Comparison of ENCODE assay signal across 10 cellular contexts in the genomic region with DNA sequence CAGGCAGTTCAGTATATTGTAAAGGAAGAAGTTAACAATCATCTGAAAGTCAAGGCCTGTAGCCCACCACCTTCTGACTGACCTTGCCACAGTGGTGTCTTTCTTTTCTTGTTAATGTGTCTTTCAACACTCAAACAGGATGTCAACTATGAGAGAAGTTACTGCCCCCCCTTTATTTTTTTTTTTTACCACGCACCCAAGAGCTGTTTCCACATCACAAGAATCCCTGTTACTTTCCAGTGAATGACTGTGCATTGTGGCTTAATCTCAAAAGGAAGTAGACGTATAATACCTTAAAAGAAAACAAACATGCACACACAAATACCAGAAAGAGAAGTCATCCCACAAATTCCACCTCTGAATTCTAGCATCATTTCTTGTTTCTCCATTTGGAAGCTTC.
DNase-seq lines count a peak whose midpoint lies in the region; ATAC-seq, FAIRE-seq and TF ChIP-seq lines count a peak whose summit lies in the region.
"Had no signal": no experiment of that assay in that cellular context is flagged by ENCODE, and none has a peak within 500 bp of the region (broad histone marks: within the 10 kb centered on the region; RNA-seq: fewer than 3 reads in every experiment).

No MANE protein-coding gene starts in this region.

- peaks cover 87% of the 10 kb centered on the region for H3K79me2 ChIP-seq in PC-9 (ENCODE audit: low read depth)

- peak overlapping the region; percentile 71 for H3K4me2 ChIP-seq in PC-9

- no peak for TF ChIP-seq POLR2A in esophagus squamous epithelium (IDR thresholded peaks at IDR 0.05)

- H3F3A ChIP-seq in PC-9 (ENCODE audit: insufficient read depth, low read depth): peaks cover 74% of the 10 kb centered on the region

- 3 to 28% methylated on average over 2 of the region's 2 CpGs for WGBS in esophagus squamous epithelium, 2 donors

- H3K4me3 ChIP-seq in PC-9: peak overlapping the region; percentile 22; the same call in 1 of the 2 replicates
- H3K4me3 ChIP-seq in esophagus squamous epithelium: no peak overlapping the region
- H3K4me3 ChIP-seq in kidney (ENCODE audit: low read length in 2 of 2): no peak overlapping the region
- H3K4me3 ChIP-seq: skin epidermis had no signal

- H3K36me3 ChIP-seq in PC-9 (ENCODE audit: low read depth) (0 out of 2 replicates have a peak, but pooled peaks cover 4% of the 10 kb centered on the region), esophagus squamous epithelium (no peaks in the 10 kb centered on the region), kidney (ENCODE audit: control insufficient read depth in 1 of 2, insufficient read depth in 2 of 2, low read length in 2 of 2) (no peaks in the 10 kb centered on the region)

- no peaks in the 10 kb centered on the region for H3K27me3 ChIP-seq in PC-9 (ENCODE audit: insufficient read depth, low read depth)
- no peaks in the 10 kb centered on the region for H3K27me3 ChIP-seq in esophagus squamous epithelium

- H3K9ac ChIP-seq in kidney (ENCODE audit: low read length in 2 of 2): no peak overlapping the region

- peak; percentile 59 for FAIRE-seq in GM18507 (lab: Jason Lieb, UNC)
- FAIRE-seq in kidney (lab: Jason Lieb, UNC): no peak

- CTCF ChIA-PET in PC-9 (lab: Charles Lee): interaction anchor here (1.9 kb wide), 1 partner anchor 102 kb away, joined by 6 read pairs; no protein-coding TSS in a partner anchor

- intact Hi-C loops in PC-9 (cut with micrococcal nuclease; ENCODE audit: unreplicated experiment) (loop anchor here (1.0 to 5.0 kb wide), 7 partner anchors 15 to 1072 kb away; no protein-coding TSS in a partner anchor), esophagus squamous epithelium (cut with DNase I) (no loop called here), kidney (cut with DNase I) (no loop called here)

- no peak for DNase-seq in GM18507 (ENCODE audit: extremely low spot score, insufficient read length, low read depth)
- peak; percentile 46 to 98 for DNase-seq in PC-9
- no peak for DNase-seq in esophagus squamous epithelium (lab: John Stamatoyannopoulos, UW)
- DNase-seq in renal cortical epithelial cell (ENCODE audit: low read depth): peak; percentile 99
- no peak for DNase-seq in kidney
- DNase-seq in NCI-H526 treated with DMSO at 0.1 percent for 48 hours (lab: John Stamatoyannopoulos, UW): no peak
- DNase-seq: activated B cell treated with CpG ODN at 0.5 μM for 24 hours had no signal

- BruUV-seq in PC-9 (replicated peaks; lab: Mats Ljungman, UMichigan): no TSS peak

- no peak for TF ChIP-seq CTCF in PC-9 (conservative IDR thresholded peaks at IDR 0.05)
- no peak for TF ChIP-seq CTCF in esophagus squamous epithelium (IDR thresholded peaks at IDR 0.05)
- TF ChIP-seq CTCF in kidney (IDR thresholded peaks at IDR 0.05; ENCODE audit: borderline replicate concordance, extremely low read depth, insufficient read depth): no peak

- ATAC-seq in HG02938 (IDR thresholded peaks at IDR 0.05; ENCODE audit: unreplicated experiment): no peak
- no peak for ATAC-seq in GM21619 (IDR thresholded peaks at IDR 0.05; ENCODE audit: unreplicated experiment)

- no peaks in the 10 kb centered on the region for H4K20me1 ChIP-seq in PC-9 (ENCODE audit: insufficient read depth)

- H3K9me2 ChIP-seq in PC-9 (ENCODE audit: insufficient read depth): no peaks in the 10 kb centered on the region

- POLR2A ChIA-PET in PC-9 (lab: Charles Lee; ENCODE audit: unreplicated experiment): interaction anchor here (0.6 to 0.7 kb wide), 5 partner anchors 15 to 161 kb away, joined by 3 to 8 read pairs (median 3); no protein-coding TSS in a partner anchor

- H3K27ac ChIP-seq in PC-9 (peak overlapping the region; percentile 96), esophagus squamous epithelium (peak overlapping the region; percentile 42 to 80 (median 60)), kidney (ENCODE audit: low read depth in 2 of 2, low read length in 2 of 2) (no peak overlapping the region)

- H3K4me1 ChIP-seq in PC-9 (replicated peaks; ENCODE audit: insufficient read depth) (peaks cover 93% of the 10 kb centered on the region), esophagus squamous epithelium (peaks cover 14 to 90% (median 28%) of the 10 kb centered on the region in 3 donors), kidney (ENCODE audit: control insufficient read depth in 1 of 2, insufficient read depth in 1 of 2, low read depth in 1 of 2, low read length in 2 of 2) (peaks cover 10% of the 10 kb centered on the region in 2 donors)

- H2AFZ ChIP-seq in PC-9: no peak overlapping the region

- H3K9me3 ChIP-seq in PC-9 (ENCODE audit: insufficient read depth, low read depth) (no peaks in the 10 kb centered on the region), esophagus squamous epithelium (no peaks in the 10 kb centered on the region), kidney (ENCODE audit: control insufficient read depth in 1 of 2, low read length in 2 of 2) (no peaks in the 10 kb centered on the region)

Comparison
In these comparisons a context has a peak if more than half of its experiments do, and no peak if none do; other contexts are left out.
1. DNase-seq: peak in PC-9 (2 of 2) and renal cortical epithelial cell (single experiment); none in GM18507 (single experiment), esophagus squamous epithelium (single experiment), kidney (single experiment) and NCI-H526 treated with DMSO at 0.1 percent for 48 hours (single experiment).
2. H3K27ac ChIP-seq: peak in PC-9 (single experiment) and esophagus squamous epithelium (4 of 4); none in kidney (0 of 2).